In the genomic region with DNA sequence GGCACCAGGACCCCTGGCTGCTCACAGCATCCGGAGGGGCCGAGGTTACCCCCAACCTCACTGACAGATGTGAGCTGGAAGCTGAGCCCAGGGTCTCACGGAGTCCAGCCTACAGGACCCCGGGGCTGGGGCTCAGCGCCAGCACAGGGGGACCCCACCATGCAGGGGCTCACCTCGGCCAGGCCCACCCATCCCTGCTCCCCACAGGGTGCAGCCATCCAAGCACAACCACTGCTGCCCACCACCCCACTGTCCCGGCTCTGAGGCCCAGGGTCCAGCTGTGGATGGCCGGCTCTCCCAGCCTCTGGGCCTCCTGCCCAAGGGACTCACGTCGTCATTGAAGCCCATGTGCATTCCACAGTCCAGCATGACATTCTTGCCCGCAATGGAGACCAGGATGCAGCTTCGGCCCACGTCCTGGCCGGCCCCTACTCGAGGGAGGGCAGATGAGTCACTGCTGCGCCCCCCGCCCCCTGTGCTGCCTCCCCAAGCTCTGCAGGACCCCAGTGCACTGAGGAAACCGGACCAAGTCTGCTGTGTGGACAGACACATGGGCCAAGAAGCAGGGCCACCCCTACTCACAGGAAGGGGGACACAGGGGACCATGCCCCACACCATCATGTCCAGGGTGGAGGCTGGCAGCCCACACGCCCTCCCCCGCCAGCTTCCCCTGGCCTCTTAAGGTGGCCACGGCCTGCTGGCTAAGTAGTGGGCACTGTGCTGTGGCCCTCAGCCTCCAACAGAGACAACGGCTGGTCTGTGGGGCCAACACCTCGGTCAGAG, we compare ENCODE assay signal across 15 cellular contexts. TPM values are rescaled to one million over a fixed set of nuclear protein-coding genes. Genes with fewer than 3 reads are reported as not detected.
DNase-seq lines count a peak whose midpoint lies in the region; TF ChIP-seq lines count a peak whose summit lies in the region.
"Had no signal": no experiment of that assay in that cellular context is flagged by ENCODE, and none has a peak within 500 bp of the region (broad histone marks: within the 10 kb centered on the region; RNA-seq: fewer than 3 reads in every experiment).

No MANE protein-coding gene starts in this region.

- no peak overlapping the region for H3K18ac ChIP-seq in mesenchymal stem cell (ENCODE audit: low read depth in 1 of 2, low read length in 2 of 2)

- no peak overlapping the region for H3K23ac ChIP-seq in mesenchymal stem cell (ENCODE audit: low read length in 2 of 2)

- H3K27ac ChIP-seq in BLaER1 treated with 17β-estradiol and CSF1 and Interleukin-3, amounts not matched to agents 10 nM and 100 nM = peak overlapping the region in 1 of 11 experiments; percentile 18; a peak in 1 of 22 replicates
- peak overlapping the region; percentile 1 for H3K27ac ChIP-seq in mesenchymal stem cell (ENCODE audit: low read length, poor library complexity, severe bottlenecking)
- peak overlapping the region in 11 of 59 donors; percentile 18 to 72 (median 33) for H3K27ac ChIP-seq in dorsolateral prefrontal cortex
- H3K27ac ChIP-seq: HL-60 had no signal

- H4K20me1 ChIP-seq in BLaER1 treated with 17β-estradiol and CSF1 and Interleukin-3, amounts not matched to agents 10 nM and 100 nM = peaks cover 55 to 88% (median 83%) of the 10 kb centered on the region in 11 experiments

- H2BK5ac ChIP-seq in mesenchymal stem cell (ENCODE audit: low read depth, low read length, poor library complexity, severe bottlenecking) = no peak overlapping the region

- H3K9ac ChIP-seq in BLaER1 treated with 17β-estradiol and CSF1 and Interleukin-3, amounts not matched to agents 10 nM and 100 nM = peak overlapping the region in 10 of 11 experiments; percentile 28 to 60 (median 56); a peak in 18 of 22 replicates
- H3K9ac ChIP-seq in NT2/D1 (ENCODE audit: insufficient read length, low read depth) = peak overlapping the region; percentile 10
- peak overlapping the region; percentile 57 for H3K9ac ChIP-seq in mesenchymal stem cell (ENCODE audit: low read length)

- no peak overlapping the region for H2AK5ac ChIP-seq in mesenchymal stem cell (ENCODE audit: low read length, severe bottlenecking)

- DNase-seq in NT2/D1 (ENCODE audit: low read depth, low spot score) = no peak
- no peak for DNase-seq in mesenchymal stem cell
- DNase-seq in NOMO-1 treated with DMSO at 0.1 percent for 48 hours (lab: John Stamatoyannopoulos, UW; ENCODE audit: unreplicated experiment) = no peak
- DNase-seq in dorsolateral prefrontal cortex = no peak
- no peak for DNase-seq in GM19240 (ENCODE audit: insufficient read length, low spot score)
- DNase-seq: activated CD4-positive, alpha-beta T cell treated with anti-CD3 and anti-CD28 coated beads, Interleukin-2, amount 50 U/mL, for 1 hour; activated T-cell treated with anti-CD3 and anti-CD28 coated beads for 4 hours; effector CD4-positive, alpha-beta T cell; GF-D8; hippocampal formation; NCI-H774; right cardiac atrium; stimulated activated CD4-positive, alpha-beta T cell treated with anti-CD3 and anti-CD28 coated beads, Interleukin-2, amount 100 ng/mL, for 24 hours had no signal

- H3K14ac ChIP-seq in mesenchymal stem cell (ENCODE audit: low read length in 2 of 2) = no peak overlapping the region

- H3K4me2 ChIP-seq in BLaER1 treated with 17β-estradiol and CSF1 and Interleukin-3, amounts not matched to agents 10 nM and 100 nM = peak overlapping the region in 6 of 11 experiments; percentile 2 to 32 (median 15); a peak in 4 of 22 replicates
- H3K4me2 ChIP-seq in mesenchymal stem cell (ENCODE audit: low read length, poor library complexity, severe bottlenecking) = no peak overlapping the region

- peaks cover 18 to 39% (median 35%) of the 10 kb centered on the region in 10 experiments for H3K4me1 ChIP-seq in BLaER1 treated with 17β-estradiol and CSF1 and Interleukin-3, amounts not matched to agents 10 nM and 100 nM
- H3K4me1 ChIP-seq in NT2/D1 (ENCODE audit: insufficient read depth, insufficient read length) (peaks cover 14% of the 10 kb centered on the region), mesenchymal stem cell (ENCODE audit: control insufficient read depth, insufficient read depth, low read depth, low read length) (peaks cover 59% of the 10 kb centered on the region)

- no peak overlapping the region for H4K8ac ChIP-seq in mesenchymal stem cell (ENCODE audit: low read length)

- H2BK120ac ChIP-seq in mesenchymal stem cell (ENCODE audit: low read depth, low read length) = no peak overlapping the region

- no peaks in the 10 kb centered on the region for H3K9me3 ChIP-seq in BLaER1 treated with 17β-estradiol and CSF1 and Interleukin-3, amounts not matched to agents 10 nM and 100 nM (replicated peaks in 1 of 11)
- no peaks in the 10 kb centered on the region for H3K9me3 ChIP-seq in NT2/D1 (ENCODE audit: insufficient read depth, low read length)
- H3K9me3 ChIP-seq in mesenchymal stem cell (ENCODE audit: control insufficient read depth, low read length) = no peaks in the 10 kb centered on the region

- no peaks in the 10 kb centered on the region for H3K27me3 ChIP-seq in BLaER1 treated with 17β-estradiol and CSF1 and Interleukin-3, amounts not matched to agents 10 nM and 100 nM
- no peaks in the 10 kb centered on the region for H3K27me3 ChIP-seq in NT2/D1 (ENCODE audit: insufficient read depth, insufficient read length)
- H3K27me3 ChIP-seq in mesenchymal stem cell (ENCODE audit: control insufficient read depth in 1 of 2, insufficient read depth in 1 of 2, low read length in 2 of 2) = no peaks in the 10 kb centered on the region
- no peaks in the 10 kb centered on the region for H3K27me3 ChIP-seq in dorsolateral prefrontal cortex

- H2BK12ac ChIP-seq in mesenchymal stem cell (ENCODE audit: low read length in 2 of 2) = no peak overlapping the region

- H3K4ac ChIP-seq in mesenchymal stem cell (ENCODE audit: low read depth in 1 of 2, low read length in 2 of 2) = no peak overlapping the region

- no peak overlapping the region for H4K91ac ChIP-seq in mesenchymal stem cell (ENCODE audit: low read length)

- H3K79me1 ChIP-seq in mesenchymal stem cell (replicated peaks; ENCODE audit: low read length, poor library complexity, severe bottlenecking) = peaks cover 11% of the 10 kb centered on the region

- no peak overlapping the region for H2AFZ ChIP-seq in mesenchymal stem cell (ENCODE audit: low read depth, low read length)

- no peak overlapping the region for H3K4me3 ChIP-seq in BLaER1 treated with 17β-estradiol and CSF1 and Interleukin-3, amounts not matched to agents 10 nM and 100 nM
- no peak overlapping the region for H3K4me3 ChIP-seq in NT2/D1 (ENCODE audit: insufficient read length, low read depth)
- H3K4me3 ChIP-seq in mesenchymal stem cell (ENCODE audit: insufficient read depth in 1 of 2, low read depth in 1 of 2, low read length in 2 of 2) = no peak overlapping the region
- H3K4me3 ChIP-seq in dorsolateral prefrontal cortex = no peak overlapping the region

- no peak overlapping the region for H2BK15ac ChIP-seq in mesenchymal stem cell (ENCODE audit: low read depth, poor library complexity, severe bottlenecking)

- H3K36me3 ChIP-seq in BLaER1 treated with 17β-estradiol and CSF1 and Interleukin-3, amounts not matched to agents 10 nM and 100 nM = peaks cover 43 to 71% (median 60%) of the 10 kb centered on the region in 11 experiments
- H3K36me3 ChIP-seq in NT2/D1 (ENCODE audit: insufficient read depth, insufficient read length, low read length) (peaks cover 57% of the 10 kb centered on the region), mesenchymal stem cell (ENCODE audit: control insufficient read depth in 1 of 2, insufficient read depth in 2 of 2, low read depth in 1 of 2, low read length in 2 of 2) (peaks cover 29 to 57% of the 10 kb centered on the region in 2 experiments)

- intact Hi-C loops in dorsolateral prefrontal cortex (cut with DNase I) = no loop called here

- WGBS in mesenchymal stem cell = 83% methylated on average over 23 of the region's 23 CpGs

- TF ChIP-seq CTCF in dorsolateral prefrontal cortex (IDR thresholded peaks at IDR 0.05 in 54 of 56, conservative IDR thresholded peaks at IDR 0.05 in 2 of 56; ENCODE audit: low read depth in 1 of 56, partially characterized antibody in 56 of 56) = no peak

RNA-seq across cellular contexts. Expression of gene INTS11, which starts 3.6 kb away (rescaled TPM):
- polyA plus RNA-seq in mesenchymal stem cell (2013, experiment 1 of 2) = 57.1 TPM
- 55.5 TPM for polyA plus RNA-seq in mesenchymal stem cell (2013, experiment 2 of 2)
- total RNA-seq in dorsolateral prefrontal cortex = 100 to 1,000 TPM in 109 of 120 experiments, 10 to 100 TPM in 11; 87.2 to 200 (median 130) TPM

RNA-seq across cellular contexts. Expression of gene CPTP, which starts 3.7 kb away (rescaled TPM):
- 17.8 TPM for polyA plus RNA-seq in mesenchymal stem cell (2013, experiment 1 of 2)
- 17.7 TPM for polyA plus RNA-seq in mesenchymal stem cell (2013, experiment 2 of 2)
- total RNA-seq in dorsolateral prefrontal cortex = 10 to 100 TPM; 16.2 to 34.2 (median 22.5) TPM

RNA-seq across cellular contexts. Expression of gene TAS1R3, which starts 10.2 kb away (rescaled TPM):
- polyA plus RNA-seq in mesenchymal stem cell (2013, experiment 1 of 2) = 0.04 TPM
- polyA plus RNA-seq in mesenchymal stem cell (2013, experiment 2 of 2) = 0.04 TPM
- total RNA-seq in dorsolateral prefrontal cortex = 1 to 10 TPM in 6 of 120 experiments, under 1 TPM in 108, not detected in 6; 0.11 to 1.7 (median 0.38) TPM

RNA-seq across cellular contexts. Expression of gene PUSL1, which starts 12.5 kb away (rescaled TPM):
- 17.7 TPM for polyA plus RNA-seq in mesenchymal stem cell (2013, experiment 1 of 2)
- 18.3 TPM for polyA plus RNA-seq in mesenchymal stem cell (2013, experiment 2 of 2)
- 10 to 100 TPM in 118 of 120 experiments, 1 to 10 TPM in 2; 9.1 to 22.8 (median 14.0) TPM for total RNA-seq in dorsolateral prefrontal cortex

RNA-seq across cellular contexts. Expression of gene ACAP3, which starts 13.1 kb away (rescaled TPM):
- polyA plus RNA-seq in mesenchymal stem cell (2013, experiment 1 of 2) = 28.9 TPM
- polyA plus RNA-seq in mesenchymal stem cell (2013, experiment 2 of 2) = 27.2 TPM
- 100 to 1,000 TPM in 119 of 120 experiments, 10 to 100 TPM in 1; 92.3 to 273 (median 164) TPM for total RNA-seq in dorsolateral prefrontal cortex
